ENCODE assay signal across 1 cellular context in the genomic region with DNA sequence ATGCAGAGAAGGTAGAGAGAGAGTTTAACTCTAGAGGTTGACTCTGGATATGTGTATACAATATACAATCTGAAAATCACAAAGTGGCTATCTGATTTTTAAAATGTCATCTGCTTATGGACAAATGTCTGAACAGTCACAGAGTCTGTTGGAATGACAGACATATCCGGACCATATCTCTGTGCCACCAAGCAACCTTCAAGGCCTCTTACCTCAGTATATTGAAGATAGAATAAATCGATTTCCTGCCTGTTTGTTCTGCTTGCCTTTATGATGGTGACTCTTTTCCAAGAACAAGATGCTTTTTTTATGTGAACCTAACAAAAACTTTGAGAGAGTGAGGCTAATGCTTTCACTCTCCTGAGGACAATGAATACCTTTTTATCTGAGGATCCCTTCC.
TF ChIP-seq lines count a peak whose summit lies in the region.

No MANE protein-coding gene starts in this region.

TF ChIP-seq in GM12878, 131 proteins besides CTCF, POLR2A, EP300 and RAD21 (continued from another document):
- TF ChIP-seq, protein P1, sequence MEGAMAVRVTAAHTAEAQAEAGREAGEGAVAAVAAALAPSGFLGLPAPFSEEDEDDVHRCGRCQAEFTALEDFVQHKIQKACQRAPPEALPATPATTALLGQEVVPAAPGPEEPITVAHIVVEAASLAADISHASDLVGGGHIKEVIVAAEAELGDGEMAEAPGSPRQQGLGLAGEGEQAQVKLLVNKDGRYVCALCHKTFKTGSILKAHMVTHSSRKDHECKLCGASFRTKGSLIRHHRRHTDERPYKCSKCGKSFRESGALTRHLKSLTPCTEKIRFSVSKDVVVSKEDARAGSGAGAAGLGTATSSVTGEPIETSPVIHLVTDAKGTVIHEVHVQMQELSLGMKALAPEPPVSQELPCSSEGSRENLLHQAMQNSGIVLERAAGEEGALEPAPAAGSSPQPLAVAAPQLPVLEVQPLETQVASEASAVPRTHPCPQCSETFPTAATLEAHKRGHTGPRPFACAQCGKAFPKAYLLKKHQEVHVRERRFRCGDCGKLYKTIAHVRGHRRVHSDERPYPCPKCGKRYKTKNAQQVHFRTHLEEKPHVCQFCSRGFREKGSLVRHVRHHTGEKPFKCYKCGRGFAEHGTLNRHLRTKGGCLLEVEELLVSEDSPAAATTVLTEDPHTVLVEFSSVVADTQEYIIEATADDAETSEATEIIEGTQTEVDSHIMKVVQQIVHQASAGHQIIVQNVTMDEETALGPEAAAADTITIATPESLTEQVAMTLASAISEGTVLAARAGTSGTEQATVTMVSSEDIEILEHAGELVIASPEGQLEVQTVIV (IDR thresholded peaks at IDR 0.05; ENCODE audit: borderline replicate concordance, partially characterized antibody), result no peak
- TF ChIP-seq KLF5 (IDR thresholded peaks at IDR 0.05; ENCODE audit: partially characterized antibody) (no peak), IKZF1 (conservative IDR thresholded peaks at IDR 0.05) (no peak), NR2C2 (IDR thresholded peaks at IDR 0.05; ENCODE audit: borderline replicate concordance, control insufficient read depth, insufficient read length, low read depth) (no peak), FOS (IDR thresholded peaks at IDR 0.05; ENCODE audit: borderline replicate concordance, extremely low read depth, insufficient read length) (no peak), NRF1 (conservative IDR thresholded peaks at IDR 0.05; ENCODE audit: low read depth, low read length) (no peak), YY1 (IDR thresholded peaks at IDR 0.05; ENCODE audit: low read depth, low read length) (no peak), NFIC (IDR thresholded peaks at IDR 0.05; ENCODE audit: low read depth, low read length) (no peak)
- TF ChIP-seq, protein P2, sequence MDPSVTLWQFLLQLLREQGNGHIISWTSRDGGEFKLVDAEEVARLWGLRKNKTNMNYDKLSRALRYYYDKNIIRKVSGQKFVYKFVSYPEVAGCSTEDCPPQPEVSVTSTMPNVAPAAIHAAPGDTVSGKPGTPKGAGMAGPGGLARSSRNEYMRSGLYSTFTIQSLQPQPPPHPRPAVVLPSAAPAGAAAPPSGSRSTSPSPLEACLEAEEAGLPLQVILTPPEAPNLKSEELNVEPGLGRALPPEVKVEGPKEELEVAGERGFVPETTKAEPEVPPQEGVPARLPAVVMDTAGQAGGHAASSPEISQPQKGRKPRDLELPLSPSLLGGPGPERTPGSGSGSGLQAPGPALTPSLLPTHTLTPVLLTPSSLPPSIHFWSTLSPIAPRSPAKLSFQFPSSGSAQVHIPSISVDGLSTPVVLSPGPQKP (IDR thresholded peaks at IDR 0.05; ENCODE audit: low read depth, low read length), result no peak
- TF ChIP-seq, protein P3, sequence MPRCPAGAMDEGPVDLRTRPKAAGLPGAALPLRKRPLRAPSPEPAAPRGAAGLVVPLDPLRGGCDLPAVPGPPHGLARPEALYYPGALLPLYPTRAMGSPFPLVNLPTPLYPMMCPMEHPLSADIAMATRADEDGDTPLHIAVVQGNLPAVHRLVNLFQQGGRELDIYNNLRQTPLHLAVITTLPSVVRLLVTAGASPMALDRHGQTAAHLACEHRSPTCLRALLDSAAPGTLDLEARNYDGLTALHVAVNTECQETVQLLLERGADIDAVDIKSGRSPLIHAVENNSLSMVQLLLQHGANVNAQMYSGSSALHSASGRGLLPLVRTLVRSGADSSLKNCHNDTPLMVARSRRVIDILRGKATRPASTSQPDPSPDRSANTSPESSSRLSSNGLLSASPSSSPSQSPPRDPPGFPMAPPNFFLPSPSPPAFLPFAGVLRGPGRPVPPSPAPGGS (IDR thresholded peaks at IDR 0.05; ENCODE audit: borderline replicate concordance, insufficient read depth, low read depth, low read length, poor library complexity, severe bottlenecking), result no peak
